ENCODE assay signal across 22 cellular contexts in genomic region chr13:45519473-45519872, GRCh38. TPM values are rescaled to one million over a fixed set of nuclear protein-coding genes. Genes with fewer than 3 reads are reported as not detected.
DNase-seq lines count a peak whose midpoint lies in the region; ATAC-seq and TF ChIP-seq lines count a peak whose summit lies in the region.
"Had no signal": no experiment of that assay in that cellular context is flagged by ENCODE, and none has a peak within 500 bp of the region (broad histone marks: within the 10 kb centered on the region; RNA-seq: fewer than 3 reads in every experiment).

No MANE protein-coding gene starts in this region.

- peaks cover 47% of the 10 kb centered on the region for H3K36me3 ChIP-seq in GM23248 (ENCODE audit: low read depth)
- H3K36me3 ChIP-seq in body of pancreas (replicated peaks in 1 of 2; ENCODE audit: insufficient read depth in 1 of 2, low read depth in 2 of 2) = peaks cover 6 to 26% of the 10 kb centered on the region in 2 donors

- DNase-seq in activated CD8-positive, alpha-beta memory T cell treated with anti-CD3 and anti-CD28 coated beads, Interleukin-2, amount 10 ng/mL, durations not matched to agents 7 days and 5 days = no peak
- no peak for DNase-seq in activated CD8-positive, alpha-beta memory T cell treated with anti-CD3 and anti-CD28 coated beads, Interleukin-2, amount 50 U/mL, for 4 hours
- DNase-seq in GM23248 (no peak), epithelial cell of prostate (ENCODE audit: low read depth, low spot score) (no peak), body of pancreas (no peak), epidermal melanocyte (ENCODE audit: insufficient read length, low spot score) (no peak)
- no peak for DNase-seq in activated CD4-positive, alpha-beta memory T cell treated with anti-CD3 and anti-CD28 coated beads for 36 hours
- DNase-seq: activated CD4-positive, alpha-beta T cell treated with anti-CD3 and anti-CD28 coated beads for 48 hours; activated T-cell treated with anti-CD3 and anti-CD28 coated beads for 4 hours; cerebellar nuclear complex; erythroblast; heart right ventricle; KG1; mesenchymal stem cell; NCI-H1694 treated with DMSO at 0.1 percent for 48 hours; NCI-H2171 treated with DMSO at 0.1 percent for 48 hours; NCI-H524; nucleus accumbens; substantia nigra; upper lobe of right lung had no signal

- peaks cover 42% of the 10 kb centered on the region for H3F3A ChIP-seq in GM23248 (ENCODE audit: insufficient read depth)

- no peaks in the 10 kb centered on the region for H3K27me3 Mint-ChIP-seq in activated CD8-positive, alpha-beta memory T cell treated with anti-CD3 and anti-CD28 coated beads, Interleukin-2, amount 10 ng/mL, durations not matched to agents 7 days and 5 days
- no peaks in the 10 kb centered on the region for H3K27me3 Mint-ChIP-seq in activated CD4-positive, alpha-beta memory T cell treated with anti-CD3 and anti-CD28 coated beads for 36 hours

- peak overlapping the region; percentile 86 for H3K27ac Mint-ChIP-seq in activated CD8-positive, alpha-beta memory T cell treated with anti-CD3 and anti-CD28 coated beads, Interleukin-2, amount 10 ng/mL, durations not matched to agents 7 days and 5 days
- H3K27ac Mint-ChIP-seq in activated CD4-positive, alpha-beta memory T cell treated with anti-CD3 and anti-CD28 coated beads for 36 hours = peak overlapping the region; percentile 67
- H3K27ac Mint-ChIP-seq: GM23338 had no signal

- CTCF ChIA-PET in activated CD8-positive, alpha-beta memory T cell treated with anti-CD3 and anti-CD28 coated beads, Interleukin-2, amount 10 ng/mL, durations not matched to agents 7 days and 5 days (lab: Charles Lee) = interaction anchor here (0.6 kb wide), 1 partner anchor 546 kb away, joined by 3 read pairs; no protein-coding TSS in a partner anchor
- CTCF ChIA-PET in activated CD4-positive, alpha-beta memory T cell treated with anti-CD3 and anti-CD28 coated beads for 36 hours (lab: Charles Lee) = no interaction called here

- H3K4me2 ChIP-seq in GM23248 (ENCODE audit: unreplicated experiment) = no peak overlapping the region
- H3K4me2 ChIP-seq: GM23338 had no signal

- H3K4me3 ChIP-seq in GM23248 (no peak overlapping the region), body of pancreas (no peak overlapping the region)
- H3K4me3 ChIP-seq: GM23338, heart right ventricle, upper lobe of right lung had no signal

- H3K4me3 Mint-ChIP-seq in activated CD8-positive, alpha-beta memory T cell treated with anti-CD3 and anti-CD28 coated beads, Interleukin-2, amount 10 ng/mL, durations not matched to agents 7 days and 5 days = peak overlapping the region; percentile 36
- H3K4me3 Mint-ChIP-seq in activated CD4-positive, alpha-beta memory T cell treated with anti-CD3 and anti-CD28 coated beads for 36 hours = no peak overlapping the region
- H3K4me3 Mint-ChIP-seq: GM23338 had no signal

- H3K27ac ChIP-seq in GM23248 (0 out of 2 replicates have a peak overlapping the region, but pooled peaks have one; percentile 30), epithelial cell of prostate (peak overlapping the region; percentile 50), body of pancreas (no peak overlapping the region)
- H3K27ac ChIP-seq: upper lobe of right lung had no signal

- H2AFZ ChIP-seq in GM23248 = no peak overlapping the region
- H2AFZ ChIP-seq: GM23338 had no signal

- H3K9me2 ChIP-seq in GM23248 (ENCODE audit: insufficient read depth) = no peaks in the 10 kb centered on the region

- H3K9me3 Mint-ChIP-seq in activated CD8-positive, alpha-beta memory T cell treated with anti-CD3 and anti-CD28 coated beads, Interleukin-2, amount 10 ng/mL, durations not matched to agents 7 days and 5 days (ENCODE audit: low read depth) = no peaks in the 10 kb centered on the region
- no peaks in the 10 kb centered on the region for H3K9me3 Mint-ChIP-seq in activated CD4-positive, alpha-beta memory T cell treated with anti-CD3 and anti-CD28 coated beads for 36 hours
- H3K9me3 Mint-ChIP-seq: GM23338 had no signal

- H3K9ac ChIP-seq in GM23248 = no peak overlapping the region

- H3K27me3 ChIP-seq in GM23248 (replicated peaks; ENCODE audit: insufficient read depth) (no peaks in the 10 kb centered on the region), body of pancreas (no peaks in the 10 kb centered on the region)
- H3K27me3 ChIP-seq: heart right ventricle, upper lobe of right lung had no signal

- peaks cover 28% of the 10 kb centered on the region for H3K4me1 ChIP-seq in GM23248 (ENCODE audit: insufficient read depth)
- no peaks in the 10 kb centered on the region for H3K4me1 ChIP-seq in body of pancreas
- H3K4me1 ChIP-seq: upper lobe of right lung had no signal

- H4K20me1 ChIP-seq in GM23248 (ENCODE audit: insufficient read depth) = no peaks in the 10 kb centered on the region

- peaks cover 24% of the 10 kb centered on the region for H3K79me2 ChIP-seq in GM23248 (ENCODE audit: insufficient read depth)

- H3K9me3 ChIP-seq in GM23248 (ENCODE audit: low read depth) (no peaks in the 10 kb centered on the region), body of pancreas (no peaks in the 10 kb centered on the region)
- H3K9me3 ChIP-seq: heart right ventricle, upper lobe of right lung had no signal

- H3K36me3 Mint-ChIP-seq in activated CD8-positive, alpha-beta memory T cell treated with anti-CD3 and anti-CD28 coated beads, Interleukin-2, amount 10 ng/mL, durations not matched to agents 7 days and 5 days = peaks cover 54% of the 10 kb centered on the region
- peaks cover 46% of the 10 kb centered on the region for H3K36me3 Mint-ChIP-seq in activated CD4-positive, alpha-beta memory T cell treated with anti-CD3 and anti-CD28 coated beads for 36 hours

- in situ Hi-C loops in GM23248 (cut with MboI) = no loop called here

- intact Hi-C loops in activated CD4-positive, alpha-beta memory T cell treated with anti-CD3 and anti-CD28 coated beads for 36 hours (cut with micrococcal nuclease) = loop anchor here (10.0 kb wide), 3 partner anchors 55 to 475 kb away; partner anchors contain the start of gene COG3
- intact Hi-C loops in body of pancreas (cut with DNase I) = no loop called here

- ATAC-seq in activated CD8-positive, alpha-beta memory T cell treated with anti-CD3 and anti-CD28 coated beads, Interleukin-2, amount 10 ng/mL, durations not matched to agents 7 days and 5 days = peak; percentile 61
- ATAC-seq in body of pancreas = no peak
- no peak for ATAC-seq in HG03045 (IDR thresholded peaks at IDR 0.05; ENCODE audit: unreplicated experiment)
- ATAC-seq: GM23338, heart right ventricle, upper lobe of right lung had no signal

- POLR2A ChIA-PET in activated CD4-positive, alpha-beta memory T cell treated with anti-CD3 and anti-CD28 coated beads for 36 hours (lab: Charles Lee) = no interaction called here

- H3K4me1 Mint-ChIP-seq in activated CD8-positive, alpha-beta memory T cell treated with anti-CD3 and anti-CD28 coated beads, Interleukin-2, amount 10 ng/mL, durations not matched to agents 7 days and 5 days = peaks cover 40% of the 10 kb centered on the region
- peaks cover 35% of the 10 kb centered on the region for H3K4me1 Mint-ChIP-seq in activated CD4-positive, alpha-beta memory T cell treated with anti-CD3 and anti-CD28 coated beads for 36 hours (ENCODE audit: low read depth)

- TF ChIP-seq CTCF in body of pancreas (IDR thresholded peaks at IDR 0.05) = no peak

- 74 to 77% methylated on average over 4 of the region's 4 CpGs for whole genome bisulfite sequencing in GM23248 (ENCODE audit: low coverage in 1 of 2, low lambda C conversion rate in 2 of 2, missing lambda C conversion rate in 2 of 2), 2 experiments
- WGBS in body of pancreas, 2 donors = 62 to 67% methylated on average over 4 of the region's 4 CpGs

- TF ChIP-seq POLR2A in body of pancreas (IDR thresholded peaks at IDR 0.05) = no peak

RNA-seq across cellular contexts. Expression of gene COG3, which starts 54.7 kb away (rescaled TPM):
- 10 to 100 TPM; 20.7 to 25.1 TPM for total RNA-seq in activated CD8-positive, alpha-beta memory T cell treated with anti-CD3 and anti-CD28 coated beads, Interleukin-2, amount 10 ng/mL, durations not matched to agents 7 days and 5 days
- total RNA-seq in GM23248 (2014; rRNA removed; shearing (Covaris generic)) = 17.9 and 26.7 TPM in 2 replicates
- 16.6 and 19.3 TPM in 2 replicates for polyA plus RNA-seq in GM23248 (2016; fragmentation: Nextera tagmentation; extraction: Ambion mirVana)
- total RNA-seq in activated CD4-positive, alpha-beta memory T cell treated with anti-CD3 and anti-CD28 coated beads for 36 hours = 10 to 100 TPM; 19.5 to 20.5 TPM
- 10 to 100 TPM; 49.0 to 52.7 TPM for total RNA-seq in body of pancreas

Comparison
In these comparisons a context has a peak if more than half of its experiments do, and no peak if none do; other contexts are left out.
1. H3K27ac ChIP-seq: peak in GM23248 (single experiment) and epithelial cell of prostate (single experiment); none in body of pancreas (0 of 4).